ENCODE assay signal across 7 cellular contexts in genomic region chr12:52037248-52037861, GRCh38. TPM values are rescaled to one million over a fixed set of nuclear protein-coding genes. Genes with fewer than 3 reads are reported as not detected.
DNase-seq lines count a peak whose midpoint lies in the region; ATAC-seq and TF ChIP-seq lines count a peak whose summit lies in the region.

No MANE protein-coding gene starts in this region.

- H3K27ac ChIP-seq in duodenal mucosa (ENCODE audit: low read depth, low read length): peak overlapping the region; percentile 45
- peak overlapping the region; percentile 91 to 99 for H3K27ac ChIP-seq in aorta (ENCODE audit: low read depth in 1 of 2, low read length in 2 of 2)

- DNase-seq in GM12864 (ENCODE audit: low read depth) (no peak), NCI-H2171 treated with DMSO at 0.1 percent for 48 hours (lab: John Stamatoyannopoulos, UW) (peak; percentile 16), mucosa of gallbladder (ENCODE audit: low spot score) (peak; percentile 60), aorta (peak; percentile 85 to 92), GM19240 (ENCODE audit: insufficient read length, low spot score) (no peak), NK-92 (lab: John Stamatoyannopoulos, UW; ENCODE audit: unreplicated experiment) (no peak)

- no peak for TF ChIP-seq CTCF in GM12864 (IDR thresholded peaks at IDR 0.05; ENCODE audit: low read depth, low read length, missing control alignments)

- no peaks in the 10 kb centered on the region for H3K9me3 ChIP-seq in duodenal mucosa (ENCODE audit: control insufficient read depth in 1 of 2, low read length in 2 of 2)
- H3K9me3 ChIP-seq in aorta (ENCODE audit: control insufficient read depth, low read length): no peaks in the 10 kb centered on the region

- WGBS in aorta, 2 donors: 1% methylated on average over 44 to 59 of the region's 59 CpGs

- peak overlapping the region; percentile 56 for H3K4me3 ChIP-seq in GM12864 (ENCODE audit: low read depth, low read length)
- H3K4me3 ChIP-seq in duodenal mucosa (ENCODE audit: low read depth in 1 of 2, low read length in 2 of 2): peak overlapping the region; percentile 61 to 67
- peak overlapping the region; percentile 51 to 87 for H3K4me3 ChIP-seq in aorta (ENCODE audit: low read length in 2 of 2)

- H3K36me3 ChIP-seq in duodenal mucosa (ENCODE audit: control insufficient read depth in 1 of 2, insufficient read depth in 2 of 2, low read length in 2 of 2) (no peaks in the 10 kb centered on the region), aorta (ENCODE audit: control insufficient read depth in 1 of 2, insufficient read depth in 2 of 2, low read length in 1 of 2) (no peaks in the 10 kb centered on the region)

- peak; percentile 51 for ATAC-seq in aorta (ENCODE audit: low FRiP score)

- intact Hi-C loops in aorta (cut with DNase I): no loop called here

- peak overlapping the region; percentile 70 to 79 for H3K9ac ChIP-seq in duodenal mucosa (ENCODE audit: low read depth in 1 of 2, low read length in 2 of 2)

- H3K4me1 ChIP-seq in duodenal mucosa (ENCODE audit: control insufficient read depth in 1 of 2, insufficient read depth in 2 of 2, low read length in 2 of 2) (peaks cover 27 to 35% of the 10 kb centered on the region in 2 donors), aorta (ENCODE audit: control insufficient read depth in 1 of 2, insufficient read depth in 2 of 2, low read length in 2 of 2) (no peaks in the 10 kb centered on the region)

- H3K27me3 ChIP-seq in duodenal mucosa (ENCODE audit: control insufficient read depth in 1 of 2, insufficient read depth in 2 of 2, low read length in 2 of 2): no peaks in the 10 kb centered on the region
- no peaks in the 10 kb centered on the region for H3K27me3 ChIP-seq in aorta (ENCODE audit: control insufficient read depth in 1 of 2, insufficient read depth in 2 of 2, low read length in 1 of 2)

RNA-seq across cellular contexts. Expression of gene NR4A1, which starts 13.9 kb away (rescaled TPM):
- 131 TPM for total RNA-seq in mucosa of gallbladder
- 100 to 1,000 TPM; 175 to 677 TPM for total RNA-seq in aorta
- 100 to 1,000 TPM in 1 of 2 donors, 10 to 100 TPM in 1; 48.2 to 392 TPM for polyA plus RNA-seq in aorta

RNA-seq across cellular contexts. Expression of gene TAMALIN, which starts 30.6 kb away (rescaled TPM):
- 23.9 TPM for total RNA-seq in mucosa of gallbladder
- total RNA-seq in aorta: 100 to 1,000 TPM in 1 of 2 donors, 10 to 100 TPM in 1; 64.2 to 129 TPM
- polyA plus RNA-seq in aorta: 10 to 100 TPM in 1 of 2 donors, 1 to 10 TPM in 1; 7.1 to 13.8 TPM

RNA-seq across cellular contexts. Expression of gene ATG101, which starts 32.4 kb away (rescaled TPM):
- total RNA-seq in mucosa of gallbladder (38.6 TPM), aorta (10 to 100 TPM; 28.2 to 32.2 TPM)
- polyA plus RNA-seq in aorta: 10 to 100 TPM; 40.9 to 44.0 TPM

RNA-seq across cellular contexts. Expression of gene SMIM41, which starts 42.1 kb away (rescaled TPM):
- total RNA-seq in mucosa of gallbladder: 0.46 TPM
- total RNA-seq in aorta: under 1 TPM in 1 of 2 donors, not detected in 1; 0.84 TPM
- not detected for polyA plus RNA-seq in aorta

Comparison
In these comparisons a context has a peak if more than half of its experiments do, and no peak if none do; other contexts are left out.
1. DNase-seq: peak in NCI-H2171 treated with DMSO at 0.1 percent for 48 hours (single experiment), mucosa of gallbladder (single experiment) and aorta (2 of 2); none in GM12864 (single experiment), GM19240 (single experiment) and NK-92 (single experiment).
2. Peak in every context shown above with its lines, with median percentiles within 50 percentile points of each other: H3K4me3 ChIP-seq.